9 cellular contexts compared by ENCODE assay signal in the genomic region with DNA sequence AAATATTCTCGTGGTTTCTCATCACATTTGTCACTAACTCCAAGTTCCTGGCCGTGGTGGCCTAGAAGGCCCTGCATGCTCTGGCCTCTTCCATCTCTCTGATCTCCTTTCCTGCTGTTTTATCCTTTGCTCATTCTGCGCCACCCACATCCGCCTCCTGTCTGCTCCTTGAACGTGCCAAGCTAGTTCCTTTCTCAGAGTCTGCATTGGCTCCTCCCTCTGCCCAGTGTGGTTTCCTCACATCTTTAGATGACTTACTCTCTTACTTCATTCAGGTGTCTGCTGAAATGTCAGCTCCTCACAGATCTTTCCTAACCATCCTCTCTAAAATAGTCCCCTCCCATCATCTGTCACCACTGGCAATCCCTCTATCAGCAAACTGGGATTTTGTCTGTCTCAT.
DNase-seq lines count a peak whose midpoint lies in the region; ATAC-seq, FAIRE-seq and TF ChIP-seq lines count a peak whose summit lies in the region.
"Had no signal": no experiment of that assay in that cellular context is flagged by ENCODE, and none has a peak within 500 bp of the region (broad histone marks: within the 10 kb centered on the region; RNA-seq: fewer than 3 reads in every experiment).

No MANE protein-coding gene starts in this region.

- TF ChIP-seq POLR2A in right lobe of liver (IDR thresholded peaks at IDR 0.05) (no peak), HepG2 (IDR thresholded peaks at IDR 0.05; ENCODE audit: insufficient read depth in 1 of 2, low read depth in 2 of 2, low read length in 2 of 2) (no peak)

- H3K27me3 Mint-ChIP-seq in activated CD8-positive, alpha-beta T cell treated with anti-CD3 and anti-CD28 coated beads for 36 hours, result peaks cover 3% of the 10 kb centered on the region

- FAIRE-seq in HepG2 (lab: Jason Lieb, UNC), result no peak

- no peak overlapping the region for H3K4me3 ChIP-seq in right lobe of liver
- H3K4me3 ChIP-seq in HepG2 (replicated peaks in 1 of 3; ENCODE audit: insufficient read depth in 1 of 3, low read depth in 2 of 3, low read length in 3 of 3), result no peak overlapping the region
- H3K4me3 ChIP-seq: SK-N-MC had no signal

- TF ChIP-seq CTCF in right lobe of liver (IDR thresholded peaks at IDR 0.05) (no peak), HepG2 (CRISPR knock-in tag; IDR thresholded peaks at IDR 0.05) (no peak), foreskin keratinocyte (conservative IDR thresholded peaks at IDR 0.05) (no peak)
- TF ChIP-seq CTCF in activated CD8-positive, alpha-beta T cell treated with anti-CD3 and anti-CD28 coated beads for 36 hours (IDR thresholded peaks at IDR 0.05), result no peak

- no peak overlapping the region for H2AFZ ChIP-seq in HepG2 (ENCODE audit: low read length)

- in situ Hi-C loops in HepG2 (cut with HindIII; ENCODE audit: extremely low pct_ligation_motif_present, low pct_unique_long_range_greater_than_20kb), result no loop called here

- no peak for TF ChIP-seq RAD21 in HepG2 (CRISPR knock-in tag; IDR thresholded peaks at IDR 0.05)

- peak overlapping the region; percentile 49 for H3K27ac Mint-ChIP-seq in activated CD8-positive, alpha-beta T cell treated with anti-CD3 and anti-CD28 coated beads for 36 hours

- intact Hi-C loops in right lobe of liver (cut with DNase I) (no loop called here), HepG2 (cut with micrococcal nuclease; ENCODE audit: unreplicated experiment) (no loop called here)
- intact Hi-C loops in activated CD8-positive, alpha-beta T cell treated with anti-CD3 and anti-CD28 coated beads for 36 hours (cut with micrococcal nuclease), result no loop called here

- no peak overlapping the region for H3K4me2 ChIP-seq in HepG2 (ENCODE audit: low read depth, low read length)

- DNase-seq in right lobe of liver, result no peak
- DNase-seq in HepG2 (ENCODE audit: low spot score), result no peak
- DNase-seq in activated CD8-positive, alpha-beta T cell treated with anti-CD3 and anti-CD28 coated beads for 36 hours, result peak; percentile 86
- DNase-seq in foreskin keratinocyte, result peak in 1 of 2 donors; percentile 68
- peak; percentile 49 for DNase-seq in stimulated activated CD8-positive, alpha-beta memory T cell treated with anti-CD3 and anti-CD28 coated beads, Interleukin-15, amount 100 ng/mL, for 48 hours (ENCODE audit: low read depth in 2 of 2)
- no peak for DNase-seq in RPMI8226
- DNase-seq in NCI-H345 treated with DMSO at 0.1 percent for 48 hours (lab: John Stamatoyannopoulos, UW; ENCODE audit: unreplicated experiment), result no peak

- CTCF ChIA-PET in HepG2 (lab: Yijun Ruan, JAX; ENCODE audit: low intra/inter-chr PET ratio, low total read pairs), result no interaction called here
- CTCF ChIA-PET in activated CD8-positive, alpha-beta T cell treated with anti-CD3 and anti-CD28 coated beads for 36 hours (lab: Charles Lee), result interaction anchor here (0.9 kb wide), 1 partner anchor 542 kb away, joined by 3 read pairs; no protein-coding TSS in a partner anchor

- no peak overlapping the region for H3K9ac ChIP-seq in HepG2 (ENCODE audit: insufficient read depth, low read depth, low read length)

- WGBS in right lobe of liver (ENCODE audit: insufficient coverage, low coverage, low lambda C conversion rate, missing lambda C conversion rate), result 41% methylated on average over 5 of the region's 5 CpGs
- 15% methylated on average over 5 of the region's 5 CpGs for WGBS in HepG2 (ENCODE audit: low lambda C conversion rate)

- H3K4me3 Mint-ChIP-seq in activated CD8-positive, alpha-beta T cell treated with anti-CD3 and anti-CD28 coated beads for 36 hours, result peak overlapping the region; percentile 3

- POLR2A ChIA-PET in HepG2 (lab: Yijun Ruan, JAX), result no interaction called here
- POLR2A ChIA-PET in activated CD8-positive, alpha-beta T cell treated with anti-CD3 and anti-CD28 coated beads for 36 hours (lab: Charles Lee), result no interaction called here

- H3K36me3 Mint-ChIP-seq in activated CD8-positive, alpha-beta T cell treated with anti-CD3 and anti-CD28 coated beads for 36 hours (ENCODE audit: low read depth), result no peaks in the 10 kb centered on the region

- H3K27me3 ChIP-seq in right lobe of liver (no peaks in the 10 kb centered on the region), HepG2 (ENCODE audit: control insufficient read depth in 1 of 2, insufficient read depth in 2 of 2, low read length in 2 of 2) (no peaks in the 10 kb centered on the region), foreskin keratinocyte (no peaks in the 10 kb centered on the region)

- no peak for TF ChIP-seq EP300 in HepG2 (IDR thresholded peaks at IDR 0.05; ENCODE audit: low read depth in 2 of 2, low read length in 2 of 2)
- TF ChIP-seq EP300 in HepG2 (CRISPR knock-in tag; IDR thresholded peaks at IDR 0.05; ENCODE audit: borderline replicate concordance), result no peak

- no peaks in the 10 kb centered on the region for H3K9me3 ChIP-seq in right lobe of liver
- H3K9me3 ChIP-seq in HepG2 (ENCODE audit: low read length), result no peaks in the 10 kb centered on the region

- BruUV-seq in HepG2 (replicated peaks; lab: Mats Ljungman, UMichigan), result no TSS peak

- H3K9me3 Mint-ChIP-seq in activated CD8-positive, alpha-beta T cell treated with anti-CD3 and anti-CD28 coated beads for 36 hours, result no peaks in the 10 kb centered on the region

- no peaks in the 10 kb centered on the region for H4K20me1 ChIP-seq in HepG2 (ENCODE audit: insufficient read depth, low read length)

- ATAC-seq in right lobe of liver (peak; percentile 31 to 59 (median 42)), HepG2 (no peak), foreskin keratinocyte (peak; percentile 68), HG02623 (IDR thresholded peaks at IDR 0.05; ENCODE audit: unreplicated experiment) (no peak)
- ATAC-seq in activated CD8-positive, alpha-beta T cell treated with anti-CD3 and anti-CD28 coated beads for 36 hours, result peak; percentile 98

- H3K4me1 ChIP-seq in right lobe of liver (no peaks in the 10 kb centered on the region), HepG2 (ENCODE audit: insufficient read depth, low read length) (no peaks in the 10 kb centered on the region), foreskin keratinocyte (peaks cover 14% of the 10 kb centered on the region)

- peaks cover 22% of the 10 kb centered on the region for H3K4me1 Mint-ChIP-seq in activated CD8-positive, alpha-beta T cell treated with anti-CD3 and anti-CD28 coated beads for 36 hours (ENCODE audit: low read depth)

- no peaks in the 10 kb centered on the region for H3K79me2 ChIP-seq in HepG2 (ENCODE audit: insufficient read depth, low read length)

- H3K36me3 ChIP-seq in right lobe of liver (no peaks in the 10 kb centered on the region), HepG2 (replicated peaks in 1 of 2; ENCODE audit: control insufficient read depth in 1 of 2, insufficient read depth in 2 of 2, low read length in 2 of 2) (no peaks in the 10 kb centered on the region)

- no peak overlapping the region for H3K27ac ChIP-seq in right lobe of liver
- H3K27ac ChIP-seq in HepG2 (ENCODE audit: extremely low read length, insufficient read depth, low read length), result no peak overlapping the region
- no peak overlapping the region for H3K27ac ChIP-seq in foreskin keratinocyte
- H3K27ac ChIP-seq: SK-N-MC had no signal

TF ChIP-seq in HepG2, 621 proteins besides CTCF, POLR2A, EP300 and RAD21 (continues in another document):
- TF ChIP-seq HCFC1 (IDR thresholded peaks at IDR 0.05; ENCODE audit: low read depth, low read length), result no peak
- TF ChIP-seq, protein P1, sequence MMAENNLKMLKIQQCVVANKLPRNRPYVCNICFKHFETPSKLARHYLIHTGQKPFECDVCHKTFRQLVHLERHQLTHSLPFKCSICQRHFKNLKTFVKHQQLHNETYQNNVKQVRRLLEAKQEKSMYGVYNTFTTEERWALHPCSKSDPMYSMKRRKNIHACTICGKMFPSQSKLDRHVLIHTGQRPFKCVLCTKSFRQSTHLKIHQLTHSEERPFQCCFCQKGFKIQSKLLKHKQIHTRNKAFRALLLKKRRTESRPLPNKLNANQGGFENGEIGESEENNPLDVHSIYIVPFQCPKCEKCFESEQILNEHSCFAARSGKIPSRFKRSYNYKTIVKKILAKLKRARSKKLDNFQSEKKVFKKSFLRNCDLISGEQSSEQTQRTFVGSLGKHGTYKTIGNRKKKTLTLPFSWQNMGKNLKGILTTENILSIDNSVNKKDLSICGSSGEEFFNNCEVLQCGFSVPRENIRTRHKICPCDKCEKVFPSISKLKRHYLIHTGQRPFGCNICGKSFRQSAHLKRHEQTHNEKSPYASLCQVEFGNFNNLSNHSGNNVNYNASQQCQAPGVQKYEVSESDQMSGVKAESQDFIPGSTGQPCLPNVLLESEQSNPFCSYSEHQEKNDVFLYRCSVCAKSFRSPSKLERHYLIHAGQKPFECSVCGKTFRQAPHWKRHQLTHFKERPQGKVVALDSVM (CRISPR knock-in tag; IDR thresholded peaks at IDR 0.05), result no peak
- no peak for TF ChIP-seq ZNF782 (CRISPR knock-in tag; IDR thresholded peaks at IDR 0.05; ENCODE audit: borderline replicate concordance)
- TF ChIP-seq ZNF432 (CRISPR knock-in tag; IDR thresholded peaks at IDR 0.05; ENCODE audit: borderline replicate concordance), result no peak
- no peak for TF ChIP-seq ZNF547 (CRISPR knock-in tag; IDR thresholded peaks at IDR 0.05)
- TF ChIP-seq ZNF292 (CRISPR knock-in tag; IDR thresholded peaks at IDR 0.05; ENCODE audit: borderline replicate concordance, low read depth), result no peak
- no peak for TF ChIP-seq KLF6 (CRISPR knock-in tag; IDR thresholded peaks at IDR 0.05)
- TF ChIP-seq, protein P2, sequence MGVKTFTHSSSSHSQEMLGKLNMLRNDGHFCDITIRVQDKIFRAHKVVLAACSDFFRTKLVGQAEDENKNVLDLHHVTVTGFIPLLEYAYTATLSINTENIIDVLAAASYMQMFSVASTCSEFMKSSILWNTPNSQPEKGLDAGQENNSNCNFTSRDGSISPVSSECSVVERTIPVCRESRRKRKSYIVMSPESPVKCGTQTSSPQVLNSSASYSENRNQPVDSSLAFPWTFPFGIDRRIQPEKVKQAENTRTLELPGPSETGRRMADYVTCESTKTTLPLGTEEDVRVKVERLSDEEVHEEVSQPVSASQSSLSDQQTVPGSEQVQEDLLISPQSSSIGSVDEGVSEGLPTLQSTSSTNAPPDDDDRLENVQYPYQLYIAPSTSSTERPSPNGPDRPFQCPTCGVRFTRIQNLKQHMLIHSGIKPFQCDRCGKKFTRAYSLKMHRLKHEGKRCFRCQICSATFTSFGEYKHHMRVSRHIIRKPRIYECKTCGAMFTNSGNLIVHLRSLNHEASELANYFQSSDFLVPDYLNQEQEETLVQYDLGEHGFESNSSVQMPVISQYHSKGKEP (CRISPR knock-in tag; IDR thresholded peaks at IDR 0.05), result no peak
- no peak for TF ChIP-seq ZNF75D (CRISPR knock-in tag; IDR thresholded peaks at IDR 0.05; ENCODE audit: borderline replicate concordance)
- TF ChIP-seq SYNCRIP (IDR thresholded peaks at IDR 0.05; ENCODE audit: insufficient read depth, low read depth, low read length), result no peak

Comparison
In these comparisons a context has a peak if more than half of its experiments do, and no peak if none do; other contexts are left out.
1. ATAC-seq: peak in right lobe of liver (4 of 4), activated CD8-positive, alpha-beta T cell treated with anti-CD3 and anti-CD28 coated beads for 36 hours (single experiment) and foreskin keratinocyte (single experiment); none in HepG2 (single experiment) and HG02623 (single experiment).
2. DNase-seq: peak in activated CD8-positive, alpha-beta T cell treated with anti-CD3 and anti-CD28 coated beads for 36 hours (single experiment) and stimulated activated CD8-positive, alpha-beta memory T cell treated with anti-CD3 and anti-CD28 coated beads, Interleukin-15, amount 100 ng/mL, for 48 hours (2 of 2); none in right lobe of liver (0 of 3), HepG2 (single experiment), RPMI8226 (single experiment) and NCI-H345 treated with DMSO at 0.1 percent for 48 hours (single experiment).